In genomic region chr3:129123314-129124060, GRCh38 we compare ENCODE assay signal across 1 cellular context.
A peak's percentile ranks its signal among the peaks of the same experiment; 100 is the strongest.
TF ChIP-seq lines count a peak whose summit lies in the region.

No MANE protein-coding gene starts in this region.

TF ChIP-seq in HepG2, 621 proteins besides CTCF, POLR2A, EP300 and RAD21 (continued from another document and continues in another):
- peak; percentile 82 for TF ChIP-seq PAXIP1 (CRISPR knock-in tag; conservative IDR thresholded peaks at IDR 0.05)
- no peak for TF ChIP-seq MTA1 (CRISPR knock-in tag; IDR thresholded peaks at IDR 0.05; ENCODE audit: borderline replicate concordance)
- no peak for TF ChIP-seq TCF7L2 (IDR thresholded peaks at IDR 0.05; ENCODE audit: low read depth, low read length)
- no peak for TF ChIP-seq ZNF282 (IDR thresholded peaks at IDR 0.05; ENCODE audit: partially characterized antibody)
- TF ChIP-seq RBFOX2 (IDR thresholded peaks at IDR 0.05; ENCODE audit: low read depth, low read length) = peak; percentile 43; the same call in 1 of the 2 replicates
- 0 out of 2 replicates have a peak, but pooled peaks have one; percentile 12 for TF ChIP-seq HOXD1 (CRISPR knock-in tag; IDR thresholded peaks at IDR 0.05)
- no peak for TF ChIP-seq AFF4 (CRISPR knock-in tag; IDR thresholded peaks at IDR 0.05)
- TF ChIP-seq ARID3A (IDR thresholded peaks at IDR 0.05; ENCODE audit: low read depth, low read length) = no peak
- peak; percentile 9; the same call in 1 of the 2 replicates for TF ChIP-seq GABPB1 (CRISPR knock-in tag; IDR thresholded peaks at IDR 0.05)
- TF ChIP-seq DBP (CRISPR knock-in tag; IDR thresholded peaks at IDR 0.05; ENCODE audit: not compliant biosample characterization) = peak; percentile 47
- TF ChIP-seq ZNF629 (CRISPR knock-in tag; conservative IDR thresholded peaks at IDR 0.05) = peak; percentile 47; the same call in 1 of the 2 replicates
- TF ChIP-seq ZSCAN21 (CRISPR knock-in tag; IDR thresholded peaks at IDR 0.05; ENCODE audit: borderline replicate concordance) = no peak
- no peak for TF ChIP-seq FOSL1 (CRISPR knock-in tag; IDR thresholded peaks at IDR 0.05; ENCODE audit: borderline replicate concordance)
- TF ChIP-seq DMAP1 (CRISPR knock-in tag; IDR thresholded peaks at IDR 0.05) = no peak; the same call in 1 of the 2 replicates
- TF ChIP-seq REST (IDR thresholded peaks at IDR 0.05; ENCODE audit: borderline replicate concordance in 1 of 2, low read depth in 1 of 2, low read length in 2 of 2) = 0 out of 4 replicates have a peak, but pooled peaks of 1 of the 2 experiments have one; percentile 9
- TF ChIP-seq ZNF333 (CRISPR knock-in tag; IDR thresholded peaks at IDR 0.05; ENCODE audit: borderline replicate concordance) = no peak
- TF ChIP-seq ZNF407 (CRISPR knock-in tag; IDR thresholded peaks at IDR 0.05; ENCODE audit: not compliant biosample characterization) = no peak
- no peak for TF ChIP-seq ZNF768 (CRISPR knock-in tag; IDR thresholded peaks at IDR 0.05)
- TF ChIP-seq ZNF331 (CRISPR knock-in tag; IDR thresholded peaks at IDR 0.05) = peak; percentile 67; the same call in 1 of the 2 replicates
- TF ChIP-seq ZFX (CRISPR knock-in tag; IDR thresholded peaks at IDR 0.05; ENCODE audit: low read depth) = peak; percentile 85
- 0 out of 2 replicates have a peak, but pooled peaks have one; percentile 48 for TF ChIP-seq PRDM10 (CRISPR knock-in tag; IDR thresholded peaks at IDR 0.05; ENCODE audit: low read depth)
